In the genomic region with DNA sequence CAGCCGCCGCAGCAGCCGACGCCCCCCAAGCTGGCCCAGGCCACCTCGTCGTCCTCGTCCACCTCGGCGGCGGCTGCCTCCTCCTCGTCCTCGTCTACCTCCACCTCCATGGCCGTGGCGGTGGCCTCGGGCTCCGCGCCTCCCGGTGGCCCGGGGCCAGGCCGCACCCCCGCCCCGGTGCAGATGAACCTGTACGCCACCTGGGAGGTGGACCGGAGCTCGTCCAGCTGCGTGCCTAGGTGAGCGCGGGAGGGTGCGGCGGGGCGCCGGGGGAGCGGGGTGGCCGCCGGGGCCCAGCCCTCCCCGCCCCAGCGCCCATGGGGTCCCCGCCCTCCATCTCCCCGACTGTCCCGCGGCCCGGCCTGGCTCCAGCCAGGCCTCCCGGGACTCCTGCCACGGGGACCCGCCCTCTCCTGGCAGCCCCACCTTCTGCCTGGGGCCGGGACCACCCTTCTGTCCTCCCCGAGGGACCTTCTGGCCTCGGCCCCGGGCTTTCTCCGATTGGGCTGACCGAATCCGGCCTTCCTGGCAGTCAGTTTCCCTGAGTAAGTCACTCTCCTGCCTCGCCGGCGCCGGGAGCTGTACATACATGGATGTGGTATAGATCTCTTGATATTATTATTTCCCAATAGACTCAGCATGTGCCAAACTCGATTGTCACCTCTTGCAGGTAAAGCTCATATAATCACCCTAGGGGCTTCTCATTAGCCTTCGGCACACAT, we compare ENCODE assay signal across 1 cellular context.
TF ChIP-seq lines count a peak whose summit lies in the region.

No MANE protein-coding gene starts in this region.

TF ChIP-seq in GM12878, 131 proteins besides CTCF, POLR2A, EP300 and RAD21:
- TF ChIP-seq ATF7 (IDR thresholded peaks at IDR 0.05; ENCODE audit: low read depth) (no peak), NFIC (IDR thresholded peaks at IDR 0.05; ENCODE audit: low read depth, low read length) (no peak), PML (IDR thresholded peaks at IDR 0.05; ENCODE audit: low read length) (no peak), SIN3A (IDR thresholded peaks at IDR 0.05; ENCODE audit: low read depth, low read length) (peak; percentile 12; the same call in 1 of the 2 replicates), GATAD2B (conservative IDR thresholded peaks at IDR 0.05; ENCODE audit: low read depth) (peak; percentile 67; the same call in 1 of the 2 replicates), MYC (IDR thresholded peaks at IDR 0.05; ENCODE audit: insufficient read depth, insufficient read length, insufficient replicate concordance, low read length, severe bottlenecking) (no peak), ZSCAN29 (IDR thresholded peaks at IDR 0.05) (no peak), ZNF24 (IDR thresholded peaks at IDR 0.05) (no peak), BACH1 (IDR thresholded peaks at IDR 0.05; ENCODE audit: borderline replicate concordance) (no peak), MYB (IDR thresholded peaks at IDR 0.05; ENCODE audit: borderline replicate concordance, low read depth, low read length) (no peak), HDAC2 (IDR thresholded peaks at IDR 0.05) (no peak), NFXL1 (IDR thresholded peaks at IDR 0.05; ENCODE audit: borderline replicate concordance) (no peak), SRF (IDR thresholded peaks at IDR 0.05; ENCODE audit: low read depth in 2 of 2, low read length in 2 of 2) (no peak)
- TF ChIP-seq, protein P1, sequence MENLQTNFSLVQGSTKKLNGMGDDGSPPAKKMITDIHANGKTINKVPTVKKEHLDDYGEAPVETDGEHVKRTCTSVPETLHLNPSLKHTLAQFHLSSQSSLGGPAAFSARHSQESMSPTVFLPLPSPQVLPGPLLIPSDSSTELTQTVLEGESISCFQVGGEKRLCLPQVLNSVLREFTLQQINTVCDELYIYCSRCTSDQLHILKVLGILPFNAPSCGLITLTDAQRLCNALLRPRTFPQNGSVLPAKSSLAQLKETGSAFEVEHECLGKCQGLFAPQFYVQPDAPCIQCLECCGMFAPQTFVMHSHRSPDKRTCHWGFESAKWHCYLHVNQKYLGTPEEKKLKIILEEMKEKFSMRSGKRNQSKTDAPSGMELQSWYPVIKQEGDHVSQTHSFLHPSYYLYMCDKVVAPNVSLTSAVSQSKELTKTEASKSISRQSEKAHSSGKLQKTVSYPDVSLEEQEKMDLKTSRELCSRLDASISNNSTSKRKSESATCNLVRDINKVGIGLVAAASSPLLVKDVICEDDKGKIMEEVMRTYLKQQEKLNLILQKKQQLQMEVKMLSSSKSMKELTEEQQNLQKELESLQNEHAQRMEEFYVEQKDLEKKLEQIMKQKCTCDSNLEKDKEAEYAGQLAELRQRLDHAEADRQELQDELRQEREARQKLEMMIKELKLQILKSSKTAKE (IDR thresholded peaks at IDR 0.05; ENCODE audit: low read depth, poor library complexity, severe bottlenecking), result no peak
- TF ChIP-seq, protein P2, sequence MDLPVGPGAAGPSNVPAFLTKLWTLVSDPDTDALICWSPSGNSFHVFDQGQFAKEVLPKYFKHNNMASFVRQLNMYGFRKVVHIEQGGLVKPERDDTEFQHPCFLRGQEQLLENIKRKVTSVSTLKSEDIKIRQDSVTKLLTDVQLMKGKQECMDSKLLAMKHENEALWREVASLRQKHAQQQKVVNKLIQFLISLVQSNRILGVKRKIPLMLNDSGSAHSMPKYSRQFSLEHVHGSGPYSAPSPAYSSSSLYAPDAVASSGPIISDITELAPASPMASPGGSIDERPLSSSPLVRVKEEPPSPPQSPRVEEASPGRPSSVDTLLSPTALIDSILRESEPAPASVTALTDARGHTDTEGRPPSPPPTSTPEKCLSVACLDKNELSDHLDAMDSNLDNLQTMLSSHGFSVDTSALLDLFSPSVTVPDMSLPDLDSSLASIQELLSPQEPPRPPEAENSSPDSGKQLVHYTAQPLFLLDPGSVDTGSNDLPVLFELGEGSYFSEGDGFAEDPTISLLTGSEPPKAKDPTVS (IDR thresholded peaks at IDR 0.05; ENCODE audit: low read depth, low read length), result no peak
- TF ChIP-seq, protein P3, sequence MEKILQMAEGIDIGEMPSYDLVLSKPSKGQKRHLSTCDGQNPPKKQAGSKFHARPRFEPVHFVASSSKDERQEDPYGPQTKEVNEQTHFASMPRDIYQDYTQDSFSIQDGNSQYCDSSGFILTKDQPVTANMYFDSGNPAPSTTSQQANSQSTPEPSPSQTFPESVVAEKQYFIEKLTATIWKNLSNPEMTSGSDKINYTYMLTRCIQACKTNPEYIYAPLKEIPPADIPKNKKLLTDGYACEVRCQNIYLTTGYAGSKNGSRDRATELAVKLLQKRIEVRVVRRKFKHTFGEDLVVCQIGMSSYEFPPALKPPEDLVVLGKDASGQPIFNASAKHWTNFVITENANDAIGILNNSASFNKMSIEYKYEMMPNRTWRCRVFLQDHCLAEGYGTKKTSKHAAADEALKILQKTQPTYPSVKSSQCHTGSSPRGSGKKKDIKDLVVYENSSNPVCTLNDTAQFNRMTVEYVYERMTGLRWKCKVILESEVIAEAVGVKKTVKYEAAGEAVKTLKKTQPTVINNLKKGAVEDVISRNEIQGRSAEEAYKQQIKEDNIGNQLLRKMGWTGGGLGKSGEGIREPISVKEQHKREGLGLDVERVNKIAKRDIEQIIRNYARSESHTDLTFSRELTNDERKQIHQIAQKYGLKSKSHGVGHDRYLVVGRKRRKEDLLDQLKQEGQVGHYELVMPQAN (conservative IDR thresholded peaks at IDR 0.05), result peak; percentile 70; the same call in 1 of the 2 replicates
- TF ChIP-seq, protein P4, sequence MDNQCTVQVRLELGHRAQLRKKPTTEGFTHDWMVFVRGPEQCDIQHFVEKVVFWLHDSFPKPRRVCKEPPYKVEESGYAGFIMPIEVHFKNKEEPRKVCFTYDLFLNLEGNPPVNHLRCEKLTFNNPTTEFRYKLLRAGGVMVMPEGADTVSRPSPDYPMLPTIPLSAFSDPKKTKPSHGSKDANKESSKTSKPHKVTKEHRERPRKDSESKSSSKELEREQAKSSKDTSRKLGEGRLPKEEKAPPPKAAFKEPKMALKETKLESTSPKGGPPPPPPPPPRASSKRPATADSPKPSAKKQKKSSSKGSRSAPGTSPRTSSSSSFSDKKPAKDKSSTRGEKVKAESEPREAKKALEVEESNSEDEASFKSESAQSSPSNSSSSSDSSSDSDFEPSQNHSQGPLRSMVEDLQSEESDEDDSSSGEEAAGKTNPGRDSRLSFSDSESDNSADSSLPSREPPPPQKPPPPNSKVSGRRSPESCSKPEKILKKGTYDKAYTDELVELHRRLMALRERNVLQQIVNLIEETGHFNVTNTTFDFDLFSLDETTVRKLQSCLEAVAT (IDR thresholded peaks at IDR 0.05), result no peak
TF ChIP-seq in GM12878: peak in this region for 3.
